19 cellular contexts compared by ENCODE assay signal in genomic region chr3:10093678-10094077, GRCh38. TPM values are rescaled to one million over a fixed set of nuclear protein-coding genes. Genes with fewer than 3 reads are reported as not detected.
DNase-seq lines count a peak whose midpoint lies in the region; ATAC-seq and TF ChIP-seq lines count a peak whose summit lies in the region.
"Had no signal": no experiment of that assay in that cellular context is flagged by ENCODE, and none has a peak within 500 bp of the region (broad histone marks: within the 10 kb centered on the region; RNA-seq: fewer than 3 reads in every experiment).

No MANE protein-coding gene starts in this region.

- WGBS in GM23248 (ENCODE audit: low coverage in 1 of 2, low lambda C conversion rate in 2 of 2, missing lambda C conversion rate in 2 of 2), 2 experiments, result 98 to 99% methylated on average over 3 of the region's 3 CpGs
- no CpG with 5 or more reads among the region's 3 CpGs for WGBS in IMR-90 (ENCODE audit: extremely low coverage in 2 of 2, insufficient read length in 1 of 2), 2 experiments

- H3K18ac ChIP-seq in IMR-90 (ENCODE audit: low read depth, low read length), result no peak overlapping the region

- no peaks in the 10 kb centered on the region for H3K9me2 ChIP-seq in GM23248 (ENCODE audit: insufficient read depth)

- H3K27ac ChIP-seq in GM23248 (no peak overlapping the region), IMR-90 (ENCODE audit: insufficient read depth, low read length) (no peak overlapping the region)
- H3K27ac ChIP-seq: BLaER1 had no signal

- H3K4ac ChIP-seq in IMR-90 (ENCODE audit: low read depth, low read length), result no peak overlapping the region

- no peak overlapping the region for H4K91ac ChIP-seq in IMR-90 (ENCODE audit: insufficient read depth, low read depth, low read length)

- in situ Hi-C loops in GM23248 (cut with MboI), result no loop called here
- in situ Hi-C loops in IMR-90 (cut with MboI; ENCODE audit: low sequenced_read_pairs), result no loop called here

- no peak overlapping the region for H3K14ac ChIP-seq in IMR-90 (replicated peaks; ENCODE audit: low read depth, low read length)

- ATAC-seq in IMR-90 (ENCODE audit: low read depth) (no peak), Right ventricle myocardium inferior (no peak), GM21737 (IDR thresholded peaks at IDR 0.05; ENCODE audit: unreplicated experiment) (no peak)

- BruUV-seq in IMR-90 (replicated peaks; lab: Mats Ljungman, UMichigan), result no TSS peak

- H3K27me3 ChIP-seq in GM23248 (replicated peaks; ENCODE audit: insufficient read depth) (no peaks in the 10 kb centered on the region), IMR-90 (ENCODE audit: control insufficient read depth, insufficient read depth, low read length) (no peaks in the 10 kb centered on the region)
- H3K27me3 ChIP-seq: BLaER1 had no signal

- H3K79me2 ChIP-seq in GM23248 (ENCODE audit: insufficient read depth), result no peaks in the 10 kb centered on the region

- H4K5ac ChIP-seq in IMR-90 (ENCODE audit: low read depth, low read length), result no peak overlapping the region

- H3K9ac ChIP-seq in GM23248, result no peak overlapping the region
- H3K9ac ChIP-seq in IMR-90 (ENCODE audit: low read depth, low read length), result no peak overlapping the region
- H3K9ac ChIP-seq: BLaER1 had no signal

- H3K4me2 ChIP-seq in GM23248 (ENCODE audit: unreplicated experiment), result no peak overlapping the region
- no peak overlapping the region for H3K4me2 ChIP-seq in IMR-90 (ENCODE audit: low read depth, low read length)
- H3K4me2 ChIP-seq: BLaER1 had no signal

- TF ChIP-seq RAD21 in IMR-90 (IDR thresholded peaks at IDR 0.05; ENCODE audit: low read length), result no peak

- H3K4me3 ChIP-seq in GM23248 (no peak overlapping the region), IMR-90 (ENCODE audit: insufficient read depth, low read depth, low read length) (no peak overlapping the region), epithelial cell of esophagus (ENCODE audit: low read length) (no peak overlapping the region), foreskin fibroblast (ENCODE audit: low read depth in 1 of 2, low read length in 2 of 2) (no peak overlapping the region)
- H3K4me3 ChIP-seq: BLaER1 had no signal

- TF ChIP-seq POLR2A in IMR-90 (IDR thresholded peaks at IDR 0.05; ENCODE audit: low read depth, low read length), result no peak

- H3K36me3 ChIP-seq in GM23248 (ENCODE audit: low read depth), result no peaks in the 10 kb centered on the region
- peaks cover 6% of the 10 kb centered on the region; the same call in 1 of the 2 replicates for H3K36me3 ChIP-seq in IMR-90 (ENCODE audit: control insufficient read depth, insufficient read depth, low read length)

- H3K4me1 ChIP-seq in GM23248 (ENCODE audit: insufficient read depth) (no peaks in the 10 kb centered on the region), IMR-90 (ENCODE audit: control insufficient read depth, insufficient read depth, low read length) (peaks cover 3% of the 10 kb centered on the region)
- H3K4me1 ChIP-seq: BLaER1 had no signal

- no peaks in the 10 kb centered on the region for H3K79me1 ChIP-seq in IMR-90 (ENCODE audit: low read depth in 1 of 2, low read length in 2 of 2)

- no peak overlapping the region for H3K23ac ChIP-seq in IMR-90 (ENCODE audit: low read depth, low read length)

- H3K9me1 ChIP-seq in IMR-90 (ENCODE audit: insufficient read depth, low read length), result peaks cover 6% of the 10 kb centered on the region; the same call in 1 of the 2 replicates

- no peak overlapping the region for H2BK20ac ChIP-seq in IMR-90 (ENCODE audit: low read depth, low read length)

- no peak overlapping the region for H2BK120ac ChIP-seq in IMR-90 (ENCODE audit: low read depth, low read length)

- CTCF ChIA-PET in IMR-90 (lab: Yijun Ruan, JAX), result no interaction called here

- H4K20me1 ChIP-seq in GM23248 (ENCODE audit: insufficient read depth) (no peaks in the 10 kb centered on the region), IMR-90 (ENCODE audit: insufficient read depth, low read length) (no peaks in the 10 kb centered on the region)
- H4K20me1 ChIP-seq: BLaER1 had no signal

- no peak overlapping the region for H2BK5ac ChIP-seq in IMR-90 (ENCODE audit: low read depth, low read length, poor library complexity, severe bottlenecking)

- H2BK15ac ChIP-seq in IMR-90 (ENCODE audit: low read depth, low read length), result no peak overlapping the region

- POLR2A ChIA-PET in IMR-90 (lab: Charles Lee; ENCODE audit: unreplicated experiment), result no interaction called here

- H2AK5ac ChIP-seq in IMR-90 (ENCODE audit: low read depth, low read length), result no peak overlapping the region

- intact Hi-C loops in IMR-90 (cut with micrococcal nuclease) (no loop called here), Right ventricle myocardium inferior (cut with DNase I) (no loop called here)

- H3F3A ChIP-seq in GM23248 (ENCODE audit: insufficient read depth), result no peaks in the 10 kb centered on the region

- no peak overlapping the region for H2AFZ ChIP-seq in GM23248
- H2AFZ ChIP-seq in IMR-90 (replicated peaks; ENCODE audit: low read length, poor library complexity), result no peak overlapping the region

- no peak overlapping the region for H3K56ac ChIP-seq in IMR-90 (ENCODE audit: extremely low read depth, insufficient read depth, low read length)

- no peak overlapping the region for H4K8ac ChIP-seq in IMR-90 (ENCODE audit: low read depth in 2 of 2, low read length in 2 of 2)

- DNase-seq in GM23248, result peak; percentile 9
- DNase-seq in IMR-90, result no peak
- peak; percentile 24 for DNase-seq in epithelial cell of esophagus (ENCODE audit: low read depth)
- DNase-seq in foreskin fibroblast, result peak; percentile 12 to 34
- DNase-seq in NCI-H1105 (lab: John Stamatoyannopoulos, UW), result no peak
- no peak for DNase-seq in Right ventricle myocardium inferior (ENCODE audit: missing footprints)
- DNase-seq in stimulated activated CD4-positive, alpha-beta T cell treated with anti-CD3 and anti-CD28 coated beads, Interleukin-12 subunit alpha, Interleukin-12 subunit beta, amount 100 ng/mL, for 4 hours, result no peak
- DNase-seq: CD4-positive, alpha-beta memory T cell; DMS153; DMS79; GDM1; H9 had no signal

- H3K9me3 ChIP-seq in GM23248 (ENCODE audit: low read depth) (no peaks in the 10 kb centered on the region), IMR-90 (ENCODE audit: control insufficient read depth, insufficient read depth, low read length) (no peaks in the 10 kb centered on the region)
- H3K9me3 ChIP-seq: BLaER1 had no signal

- dilution Hi-C loops in IMR-90 (cut with HindIII; ENCODE audit: low sequenced_read_pairs, unreplicated experiment), result no loop called here

- TF ChIP-seq CTCF in IMR-90 (conservative IDR thresholded peaks at IDR 0.05; ENCODE audit: low read depth, low read length) (no peak), epithelial cell of esophagus (IDR thresholded peaks at IDR 0.05; ENCODE audit: insufficient read depth, low read depth, low read length, missing control alignments) (no peak), foreskin fibroblast (IDR thresholded peaks at IDR 0.05; ENCODE audit: low read depth, low read length) (no peak)

- H2AK9ac ChIP-seq in IMR-90 (replicated peaks; ENCODE audit: low read depth, low read length, poor library complexity), result no peak overlapping the region

TF ChIP-seq in IMR-90, 13 proteins besides CTCF, POLR2A, EP300 and RAD21:
- TF ChIP-seq CEBPB (IDR thresholded peaks at IDR 0.05; ENCODE audit: low read depth, low read length), result peak; percentile 71
- TF ChIP-seq RFX5 (IDR thresholded peaks at IDR 0.05; ENCODE audit: low read depth, low read length), result no peak

RNA-seq across cellular contexts. Expression of gene FANCD2OS, which starts 14.4 kb away (rescaled TPM):
- not detected in 2 replicates for total RNA-seq in GM23248 (2014; rRNA removed; shearing (Covaris generic))
- polyA plus RNA-seq in GM23248 (2016; fragmentation: Nextera tagmentation; extraction: Ambion mirVana), result not detected in 2 replicates
- not detected in 2 replicates for total RNA-seq in IMR-90 (2012; rRNA removed)
- not detected in 2 replicates for polyA plus RNA-seq in IMR-90 (2012; rRNA removed)
- polyA plus RNA-seq in IMR-90 (2012; cell fraction: cytosol; rRNA removed), result not detected in 2 replicates
- polyA plus RNA-seq in IMR-90 (2012; cell fraction: nucleus; rRNA removed; ENCODE audit: low replicate concordance), result not detected in 2 replicates
- not detected for total RNA-seq in Right ventricle myocardium inferior
- total RNA-seq: A673; CD4-positive, alpha-beta memory T cell; Daoy; H1; H9 had no signal
- polyA plus RNA-seq: AG04450; CD14-positive monocyte; CD4-positive, alpha-beta memory T cell; H1 had no signal

RNA-seq across cellular contexts. Expression of gene BRK1, which starts 21.8 kb away (rescaled TPM):
- 116 and 180 TPM in 2 replicates for total RNA-seq in GM23248 (2014; rRNA removed; shearing (Covaris generic))
- polyA plus RNA-seq in GM23248 (2016; fragmentation: Nextera tagmentation; extraction: Ambion mirVana) (293 and 295 TPM in 2 replicates), IMR-90 (2012; rRNA removed) (195 and 235 TPM in 2 replicates)
- total RNA-seq in IMR-90 (2012; rRNA removed) (81.4 and 123 TPM in 2 replicates), Right ventricle myocardium inferior (98.2 TPM)
- polyA plus RNA-seq in IMR-90 (2012; cell fraction: cytosol; rRNA removed), result 62.1 and 106 TPM in 2 replicates
- polyA plus RNA-seq in IMR-90 (2012; cell fraction: nucleus; rRNA removed; ENCODE audit: low replicate concordance), result 19.3 and 61.7 TPM in 2 replicates

RNA-seq across cellular contexts. Expression of gene VHL, which starts 47.9 kb away (rescaled TPM):
- total RNA-seq in GM23248 (2014; rRNA removed; shearing (Covaris generic)), result 35.2 and 42.7 TPM in 2 replicates
- polyA plus RNA-seq in GM23248 (2016; fragmentation: Nextera tagmentation; extraction: Ambion mirVana) (16.2 and 17.7 TPM in 2 replicates), IMR-90 (2012; rRNA removed) (8.9 and 11.7 TPM in 2 replicates)
- total RNA-seq in IMR-90 (2012; rRNA removed) (11.8 and 19.2 TPM in 2 replicates), Right ventricle myocardium inferior (13.1 TPM)
- polyA plus RNA-seq in IMR-90 (2012; cell fraction: cytosol; rRNA removed), result 4.9 and 7.9 TPM in 2 replicates
- 6.8 and 15.4 TPM in 2 replicates for polyA plus RNA-seq in IMR-90 (2012; cell fraction: nucleus; rRNA removed; ENCODE audit: low replicate concordance)

Comparison
In these comparisons a context has a peak if more than half of its experiments do, and no peak if none do; other contexts are left out.
1. DNase-seq: peak in GM23248 (single experiment), epithelial cell of esophagus (single experiment) and foreskin fibroblast (2 of 2); none in IMR-90 (single experiment), NCI-H1105 (single experiment), Right ventricle myocardium inferior (single experiment) and stimulated activated CD4-positive, alpha-beta T cell treated with anti-CD3 and anti-CD28 coated beads, Interleukin-12 subunit alpha, Interleukin-12 subunit beta, amount 100 ng/mL, for 4 hours (single experiment).